ENCODE assay signal across 7 cellular contexts in the genomic region with DNA sequence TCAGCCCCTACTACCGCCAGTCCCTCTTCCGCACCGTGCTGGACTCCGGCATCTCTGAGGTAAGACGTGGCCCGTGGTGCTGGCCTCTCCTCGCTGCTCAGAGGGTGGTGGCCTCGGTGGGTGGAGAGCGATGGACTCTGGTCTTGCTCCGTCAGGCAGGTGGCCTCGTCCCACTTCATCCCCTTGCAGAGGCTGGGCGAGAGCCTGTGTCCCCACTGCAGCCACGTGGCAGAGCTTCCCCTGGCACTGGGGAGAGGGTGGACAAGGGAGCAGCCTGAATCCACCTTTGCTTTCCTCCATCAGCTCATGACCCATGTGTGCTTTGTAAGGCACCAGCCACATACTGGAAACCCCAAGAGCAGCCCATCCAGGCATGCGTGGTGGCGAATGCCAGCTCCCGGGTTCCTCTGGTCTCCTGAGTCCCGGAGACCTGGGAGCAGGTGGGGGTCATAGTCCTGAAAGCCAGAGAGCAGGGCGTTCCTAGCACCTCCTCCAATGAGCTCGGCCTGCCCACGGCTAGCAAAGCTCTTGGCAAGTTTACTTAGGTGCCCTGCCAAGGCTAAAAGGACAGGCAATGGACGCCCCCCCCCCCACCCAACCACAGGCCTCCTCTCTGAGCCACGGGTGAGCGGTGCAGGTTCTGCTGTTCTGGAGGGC. TPM values are rescaled to one million over a fixed set of nuclear protein-coding genes. Genes with fewer than 3 reads are reported as not detected.
"Had no signal": no experiment of that assay in that cellular context is flagged by ENCODE, and none has a peak within 500 bp of the region (broad histone marks: within the 10 kb centered on the region; RNA-seq: fewer than 3 reads in every experiment).

No MANE protein-coding gene starts in this region.

RNA-seq across cellular contexts. Expression of a gene that starts 0.6 kb away (rescaled TPM):
- total RNA-seq: K562, M059J, PC-3, Right ventricle myocardium inferior, RPMI7951, SJSA1 had no signal
- polyA plus RNA-seq: K562, SK-N-SH had no signal
